In genomic region chr12:24778486-24779304, GRCh38 we compare ENCODE assay signal across 8 cellular contexts.
DNase-seq lines count a peak whose midpoint lies in the region; ATAC-seq and TF ChIP-seq lines count a peak whose summit lies in the region.

No MANE protein-coding gene starts in this region.

- H3K79me2 ChIP-seq in smooth muscle cell (ENCODE audit: low read depth), result no peaks in the 10 kb centered on the region

- H3K9me3 ChIP-seq in NT2/D1 (ENCODE audit: insufficient read depth, low read length) (no peaks in the 10 kb centered on the region), smooth muscle cell (replicated peaks; ENCODE audit: low read depth) (no peaks in the 10 kb centered on the region)
- H3K9me3 ChIP-seq in effector memory CD4-positive, alpha-beta T cell (ENCODE audit: control insufficient read depth, low read length), result no peaks in the 10 kb centered on the region

- 32% methylated on average over 4 of the region's 4 CpGs for WGBS in smooth muscle cell (ENCODE audit: low lambda C conversion rate)

- peak overlapping the region; percentile 31 for H2AFZ ChIP-seq in smooth muscle cell (ENCODE audit: low read depth)

- TF ChIP-seq CTCF in fibroblast of mammary gland (conservative IDR thresholded peaks at IDR 0.05; ENCODE audit: control insufficient read depth, insufficient read depth, low read depth, low read length), result peak; percentile 54
- peak; percentile 51 for TF ChIP-seq CTCF in smooth muscle cell (IDR thresholded peaks at IDR 0.05; ENCODE audit: borderline replicate concordance, insufficient read depth, poor library complexity, severe bottlenecking)

- H3K36me3 ChIP-seq in NT2/D1 (ENCODE audit: insufficient read depth, insufficient read length, low read length) (no peaks in the 10 kb centered on the region), smooth muscle cell (ENCODE audit: low read depth) (no peaks in the 10 kb centered on the region)
- no peaks in the 10 kb centered on the region for H3K36me3 ChIP-seq in effector memory CD4-positive, alpha-beta T cell (ENCODE audit: control insufficient read depth, insufficient read depth, low read length)

- H3K4me1 ChIP-seq in NT2/D1 (ENCODE audit: insufficient read depth, insufficient read length) (no peaks in the 10 kb centered on the region), smooth muscle cell (ENCODE audit: low read depth) (peaks cover 27% of the 10 kb centered on the region)
- H3K4me1 ChIP-seq in effector memory CD4-positive, alpha-beta T cell (ENCODE audit: control insufficient read depth, insufficient read depth, low read length, poor library complexity, severe bottlenecking), result no peaks in the 10 kb centered on the region

- peak overlapping the region; percentile 41 for H3K4me2 ChIP-seq in smooth muscle cell

- H3F3A ChIP-seq in smooth muscle cell (ENCODE audit: low read depth), result peaks cover 4% of the 10 kb centered on the region

- H3K27ac ChIP-seq in smooth muscle cell (ENCODE audit: low read depth), result peak overlapping the region; percentile 70
- H3K27ac ChIP-seq in effector memory CD4-positive, alpha-beta T cell (ENCODE audit: insufficient read depth, low read length, poor library complexity, severe bottlenecking), result no peak overlapping the region

- H3K4me3 ChIP-seq in NT2/D1 (ENCODE audit: insufficient read length, low read depth) (no peak overlapping the region), fibroblast of mammary gland (ENCODE audit: control insufficient read depth, low read depth, low read length) (no peak overlapping the region), smooth muscle cell (no peak overlapping the region)
- no peak overlapping the region for H3K4me3 ChIP-seq in effector memory CD4-positive, alpha-beta T cell (ENCODE audit: insufficient read depth, low read depth, low read length, poor library complexity, severe bottlenecking)

- no peak overlapping the region for H3K9ac ChIP-seq in NT2/D1 (ENCODE audit: insufficient read length, low read depth)
- H3K9ac ChIP-seq in smooth muscle cell (ENCODE audit: low read depth), result no peak overlapping the region

- DNase-seq in AG08395 (ENCODE audit: low spot score) (peak; percentile 7), NT2/D1 (ENCODE audit: low read depth, low spot score) (peak; percentile 85), fibroblast of mammary gland (ENCODE audit: low read depth) (peak; percentile 73), smooth muscle cell (lab: John Stamatoyannopoulos, UW; ENCODE audit: unreplicated experiment) (no peak)
- DNase-seq in effector memory CD4-positive, alpha-beta T cell, result no peak
- DNase-seq in activated CD4-positive, CD25-positive, alpha-beta regulatory T cell treated with anti-CD3 and anti-CD28 coated beads, Interleukin-2, amount 50 U/mL, for 72 hours, result no peak

- ATAC-seq in GM18502 (IDR thresholded peaks at IDR 0.05; ENCODE audit: poor library complexity, unreplicated experiment) (peak; percentile 79), HG03095 (IDR thresholded peaks at IDR 0.05; ENCODE audit: unreplicated experiment) (peak; percentile 68)

- no peaks in the 10 kb centered on the region for H4K20me1 ChIP-seq in smooth muscle cell (ENCODE audit: low read depth)

- H3K27me3 ChIP-seq in NT2/D1 (ENCODE audit: insufficient read depth, insufficient read length) (no peaks in the 10 kb centered on the region), smooth muscle cell (ENCODE audit: low read depth) (no peaks in the 10 kb centered on the region)
- H3K27me3 ChIP-seq in effector memory CD4-positive, alpha-beta T cell (replicated peaks; ENCODE audit: control insufficient read depth, insufficient read depth, low read length, poor library complexity, severe bottlenecking), result no peaks in the 10 kb centered on the region

Comparison
In these comparisons a context has a peak if more than half of its experiments do, and no peak if none do; other contexts are left out.
1. DNase-seq: peak in AG08395 (single experiment), NT2/D1 (single experiment) and fibroblast of mammary gland (single experiment); none in smooth muscle cell (single experiment), effector memory CD4-positive, alpha-beta T cell (0 of 3) and activated CD4-positive, CD25-positive, alpha-beta regulatory T cell treated with anti-CD3 and anti-CD28 coated beads, Interleukin-2, amount 50 U/mL, for 72 hours (single experiment).